1 cellular context compared by ENCODE assay signal in the genomic region with DNA sequence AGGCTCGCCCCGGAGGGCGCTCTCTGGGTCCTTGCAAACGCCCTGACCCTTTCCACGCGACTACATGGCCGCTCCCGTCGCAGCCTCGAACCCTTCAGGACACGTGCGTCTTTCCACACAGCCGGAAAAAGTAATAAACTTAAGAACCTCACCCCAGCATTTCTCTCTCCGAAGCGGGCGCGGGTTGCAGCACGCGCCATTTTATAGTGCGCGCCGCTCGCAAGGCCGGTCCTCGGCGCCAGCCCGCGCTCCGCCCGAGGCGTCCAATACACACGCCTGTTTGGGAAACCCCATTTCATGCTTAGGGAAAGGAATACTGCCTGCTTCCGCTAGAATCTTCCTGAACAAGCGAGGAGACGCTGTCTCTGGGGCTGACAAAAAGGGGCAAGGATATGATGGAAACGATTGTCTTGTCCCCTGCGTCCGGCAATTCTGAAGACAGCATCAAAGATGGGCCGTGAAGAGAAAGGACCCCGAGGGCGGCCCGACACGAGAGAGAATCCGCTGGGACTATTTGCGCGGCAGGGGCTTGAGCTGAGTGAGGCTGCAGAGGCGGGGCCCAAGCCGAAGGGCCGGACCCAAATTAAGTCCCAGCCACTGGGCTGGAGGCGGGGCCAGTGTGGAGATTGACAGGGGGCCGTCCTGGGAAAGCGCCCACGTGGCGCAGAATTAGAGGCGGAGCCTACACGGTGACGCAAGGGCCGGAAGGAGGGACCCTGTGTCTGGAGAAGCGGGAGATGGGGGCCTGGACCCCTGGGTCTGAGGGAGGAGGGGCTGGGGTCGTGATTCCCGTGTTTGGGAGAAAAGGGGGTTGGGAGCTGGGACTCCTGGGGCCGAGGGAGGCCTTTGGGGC.
A peak's percentile ranks its signal among the peaks of the same experiment; 100 is the strongest.
TF ChIP-seq lines count a peak whose summit lies in the region.

No MANE protein-coding gene starts in this region.

TF ChIP-seq in H1, 55 proteins besides CTCF, POLR2A, EP300 and RAD21:
- TF ChIP-seq FOSL1 (IDR thresholded peaks at IDR 0.05; ENCODE audit: insufficient read depth, low read depth, low read length) = no peak
- TF ChIP-seq PHF8 (conservative IDR thresholded peaks at IDR 0.05; ENCODE audit: low read depth, low read length) = peak; percentile 100
- TF ChIP-seq POLR2AphosphoS5 (IDR thresholded peaks at IDR 0.05; ENCODE audit: low read depth, low read length) = peak; percentile 98
- no peak for TF ChIP-seq RNF2 (IDR thresholded peaks at IDR 0.05; ENCODE audit: borderline replicate concordance, low read depth, low read length, missing control alignments, poor library complexity, severe bottlenecking)
- no peak for TF ChIP-seq SUZ12 (IDR thresholded peaks at IDR 0.05; ENCODE audit: low read length)
- TF ChIP-seq RFX5 (IDR thresholded peaks at IDR 0.05; ENCODE audit: borderline replicate concordance, low read depth, low read length) = no peak
- TF ChIP-seq HDAC6 (IDR thresholded peaks at IDR 0.05; ENCODE audit: low read depth, low read length) = no peak
- peak; percentile 82 for TF ChIP-seq MAX (IDR thresholded peaks at IDR 0.05)
- no peak for TF ChIP-seq SIRT6 (IDR thresholded peaks at IDR 0.05; ENCODE audit: low read length)
- no peak for TF ChIP-seq KDM1A (IDR thresholded peaks at IDR 0.05; ENCODE audit: borderline replicate concordance, low read length)
- TF ChIP-seq SP1 (IDR thresholded peaks at IDR 0.05; ENCODE audit: low read depth, low read length) = 0 out of 2 replicates have a peak, but pooled peaks have one; percentile 38
- TF ChIP-seq SP2 (IDR thresholded peaks at IDR 0.05; ENCODE audit: low read length) = no peak
- no peak for TF ChIP-seq RBBP5 (IDR thresholded peaks at IDR 0.05; ENCODE audit: borderline replicate concordance, low read depth, low read length)
- peak; percentile 16; the same call in 1 of the 2 replicates for TF ChIP-seq NRF1 (IDR thresholded peaks at IDR 0.05; ENCODE audit: low read depth, low read length)
- 0 out of 4 replicates have a peak, but pooled peaks have one; percentile 18 to 22 for TF ChIP-seq SIN3A (conservative IDR thresholded peaks at IDR 0.05 in 1 of 2, IDR thresholded peaks at IDR 0.05 in 1 of 2; ENCODE audit: low read depth in 1 of 2, low read length in 2 of 2)
- TF ChIP-seq JUND (IDR thresholded peaks at IDR 0.05; ENCODE audit: low read length) = peak; percentile 64
- TF ChIP-seq ATF2 (IDR thresholded peaks at IDR 0.05; ENCODE audit: low read length) = peak; percentile 23; the same call in 1 of the 2 replicates
- TF ChIP-seq CTBP2 (IDR thresholded peaks at IDR 0.05; ENCODE audit: borderline replicate concordance, insufficient read depth, insufficient read length, low read length) = no peak
- peak; percentile 47 for TF ChIP-seq KDM4A (IDR thresholded peaks at IDR 0.05; ENCODE audit: low read depth, low read length, severe bottlenecking)
- TF ChIP-seq SAP30 (IDR thresholded peaks at IDR 0.05; ENCODE audit: insufficient read depth, insufficient replicate concordance, low read length) = peak; percentile 23
- no peak for TF ChIP-seq BRCA1 (IDR thresholded peaks at IDR 0.05; ENCODE audit: low read depth, low read length)
- TF ChIP-seq TBP (IDR thresholded peaks at IDR 0.05; ENCODE audit: low read depth, low read length) = peak; percentile 98
- TF ChIP-seq JUN (IDR thresholded peaks at IDR 0.05; ENCODE audit: low read depth, low read length) = no peak
- peak; percentile 89 for TF ChIP-seq CHD2 (IDR thresholded peaks at IDR 0.05; ENCODE audit: low read length)
- peak; percentile 85 for TF ChIP-seq YY1 (IDR thresholded peaks at IDR 0.05; ENCODE audit: low read depth, low read length)
- peak; percentile 99 for TF ChIP-seq TAF1 (IDR thresholded peaks at IDR 0.05; ENCODE audit: low read depth, low read length)
- peak; percentile 100 for TF ChIP-seq SP4 (IDR thresholded peaks at IDR 0.05; ENCODE audit: low read length)
- TF ChIP-seq, protein P1, sequence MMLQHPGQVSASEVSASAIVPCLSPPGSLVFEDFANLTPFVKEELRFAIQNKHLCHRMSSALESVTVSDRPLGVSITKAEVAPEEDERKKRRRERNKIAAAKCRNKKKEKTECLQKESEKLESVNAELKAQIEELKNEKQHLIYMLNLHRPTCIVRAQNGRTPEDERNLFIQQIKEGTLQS (IDR thresholded peaks at IDR 0.05; ENCODE audit: insufficient read depth, low read depth, low read length) = peak; percentile 80; the same call in 1 of the 2 replicates
- TF ChIP-seq TAF7 (optimal IDR thresholded peaks at IDR 0.05; ENCODE audit: borderline replicate concordance, low read depth, low read length) = peak; percentile 99
- peak; percentile 39 for TF ChIP-seq CREB1 (IDR thresholded peaks at IDR 0.05)
- TF ChIP-seq CHD1 (IDR thresholded peaks at IDR 0.05; ENCODE audit: low read depth, low read length) = peak; percentile 77; the same call in 1 of the 2 replicates
- TF ChIP-seq GTF2F1 (IDR thresholded peaks at IDR 0.05; ENCODE audit: borderline replicate concordance, low read depth, low read length) = peak; percentile 97
- TF ChIP-seq, protein P2, sequence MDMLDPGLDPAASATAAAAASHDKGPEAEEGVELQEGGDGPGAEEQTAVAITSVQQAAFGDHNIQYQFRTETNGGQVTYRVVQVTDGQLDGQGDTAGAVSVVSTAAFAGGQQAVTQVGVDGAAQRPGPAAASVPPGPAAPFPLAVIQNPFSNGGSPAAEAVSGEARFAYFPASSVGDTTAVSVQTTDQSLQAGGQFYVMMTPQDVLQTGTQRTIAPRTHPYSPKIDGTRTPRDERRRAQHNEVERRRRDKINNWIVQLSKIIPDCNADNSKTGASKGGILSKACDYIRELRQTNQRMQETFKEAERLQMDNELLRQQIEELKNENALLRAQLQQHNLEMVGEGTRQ (IDR thresholded peaks at IDR 0.05; ENCODE audit: low read length) = peak; percentile 88
- peak; percentile 84 for TF ChIP-seq CEBPB (IDR thresholded peaks at IDR 0.05; ENCODE audit: low read depth, low read length)
- TF ChIP-seq TEAD4 (IDR thresholded peaks at IDR 0.05; ENCODE audit: low read depth, low read length) = no peak
- TF ChIP-seq KDM5A (IDR thresholded peaks at IDR 0.05; ENCODE audit: low read length) = no peak; the same call in 1 of the 2 replicates
